ENCODE assay signal across 2 cellular contexts in genomic region chr5:151881626-151882225, GRCh38.
A peak's percentile ranks its signal among the peaks of the same experiment; 100 is the strongest.
TF ChIP-seq lines count a peak whose summit lies in the region.

No MANE protein-coding gene starts in this region.

TF ChIP-seq in HEK293, 187 proteins besides CTCF, POLR2A, EP300 and RAD21:
- 0 out of 2 replicates have a peak, but pooled peaks have one; percentile 24 for TF ChIP-seq ZIC2 (tag by site-specific recombination; IDR thresholded peaks at IDR 0.05)
- no peak for TF ChIP-seq GLI2 (tag by site-specific recombination; IDR thresholded peaks at IDR 0.05; ENCODE audit: borderline replicate concordance, low read depth)

TF ChIP-seq in H1, 55 proteins besides CTCF, POLR2A, EP300 and RAD21:
- TF ChIP-seq POLR2AphosphoS5 (IDR thresholded peaks at IDR 0.05; ENCODE audit: low read depth, low read length): peak; percentile 76; the same call in 1 of the 2 replicates
- no peak for TF ChIP-seq RNF2 (IDR thresholded peaks at IDR 0.05; ENCODE audit: borderline replicate concordance, low read depth, low read length, missing control alignments, poor library complexity, severe bottlenecking)
- TF ChIP-seq RXRA (IDR thresholded peaks at IDR 0.05; ENCODE audit: insufficient read depth, low read depth, low read length): peak; percentile 74; the same call in 1 of the 2 replicates
TF ChIP-seq in H1: peak in this region for 2.
